Comparison of ENCODE assay signal across 9 cellular contexts in the genomic region with DNA sequence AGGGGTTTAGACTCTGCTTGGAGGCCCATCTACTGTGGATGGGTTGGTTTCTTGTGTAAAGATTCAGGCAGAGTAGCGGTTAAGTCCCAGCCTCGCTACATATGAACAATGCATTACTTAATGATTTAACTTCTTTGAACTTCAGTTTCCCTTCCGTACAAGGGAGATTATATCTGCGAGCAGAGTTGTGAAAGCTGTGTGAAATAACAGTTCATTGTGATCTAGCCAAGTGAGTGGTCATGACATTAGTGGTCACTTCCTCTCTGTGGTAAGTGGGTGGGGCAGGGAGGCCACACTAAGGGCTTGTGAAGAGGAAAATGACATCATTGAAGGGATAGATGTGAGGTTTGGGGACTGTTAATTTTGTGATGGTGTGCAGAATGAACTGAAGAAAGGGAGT. TPM values are rescaled to one million over a fixed set of nuclear protein-coding genes. Genes with fewer than 3 reads are reported as not detected.
DNase-seq lines count a peak whose midpoint lies in the region; ATAC-seq and TF ChIP-seq lines count a peak whose summit lies in the region.
"Had no signal": no experiment of that assay in that cellular context is flagged by ENCODE, and none has a peak within 500 bp of the region (broad histone marks: within the 10 kb centered on the region; RNA-seq: fewer than 3 reads in every experiment).

No MANE protein-coding gene starts in this region.

- DNase-seq in Daoy (ENCODE audit: low read depth) (peak; percentile 63), right atrium auricular region (ENCODE audit: low spot score) (peak; percentile 64), coronary artery (ENCODE audit: low spot score) (no peak), NCI-H748 (lab: John Stamatoyannopoulos, UW; ENCODE audit: unreplicated experiment) (no peak), uterus (no peak)
- peak; percentile 84 for DNase-seq in activated CD4-positive, alpha-beta memory T cell treated with anti-CD3 and anti-CD28 coated beads for 36 hours

- peak overlapping the region; percentile 35 for H3K27ac Mint-ChIP-seq in activated CD4-positive, alpha-beta memory T cell treated with anti-CD3 and anti-CD28 coated beads for 36 hours

- peak; percentile 99 for ATAC-seq in GM19467 (IDR thresholded peaks at IDR 0.05; ENCODE audit: unreplicated experiment)
- ATAC-seq in HG03469 (IDR thresholded peaks at IDR 0.05; ENCODE audit: unreplicated experiment): peak; percentile 93

- no peak for TF ChIP-seq POLR2A in uterus (IDR thresholded peaks at IDR 0.05)

- H3K4me1 Mint-ChIP-seq in activated CD4-positive, alpha-beta memory T cell treated with anti-CD3 and anti-CD28 coated beads for 36 hours (ENCODE audit: low read depth): peaks cover 14% of the 10 kb centered on the region

- H3K27ac ChIP-seq in right atrium auricular region (no peak overlapping the region), coronary artery (no peak overlapping the region), uterus (no peak overlapping the region)
- H3K27ac ChIP-seq: gastrocnemius medialis had no signal

- no peaks in the 10 kb centered on the region for H3K36me3 ChIP-seq in right atrium auricular region
- H3K36me3 ChIP-seq in uterus: no peaks in the 10 kb centered on the region
- H3K36me3 ChIP-seq: gastrocnemius medialis had no signal

- TF ChIP-seq CTCF in right atrium auricular region (IDR thresholded peaks at IDR 0.05): no peak
- TF ChIP-seq CTCF in coronary artery (IDR thresholded peaks at IDR 0.05): no peak
- TF ChIP-seq CTCF in uterus (IDR thresholded peaks at IDR 0.05): no peak

- H3K4me3 ChIP-seq in right atrium auricular region: no peak overlapping the region
- no peak overlapping the region for H3K4me3 ChIP-seq in coronary artery
- H3K4me3 ChIP-seq in uterus: no peak overlapping the region
- H3K4me3 ChIP-seq: gastrocnemius medialis had no signal

- no peaks in the 10 kb centered on the region for H3K27me3 ChIP-seq in right atrium auricular region
- no peaks in the 10 kb centered on the region for H3K27me3 ChIP-seq in uterus
- H3K27me3 ChIP-seq: gastrocnemius medialis had no signal

- H3K4me1 ChIP-seq in right atrium auricular region (no peaks in the 10 kb centered on the region), uterus (no peaks in the 10 kb centered on the region)
- H3K4me1 ChIP-seq: gastrocnemius medialis had no signal

- intact Hi-C loops in activated CD4-positive, alpha-beta memory T cell treated with anti-CD3 and anti-CD28 coated beads for 36 hours (cut with micrococcal nuclease): loop anchor here (1.0 kb wide), 3 partner anchors 14 to 40 kb away; a partner anchor contains a TSS
- intact Hi-C loops in uterus (cut with DNase I; ENCODE audit: low total_unique reads): no loop called here

- no peaks in the 10 kb centered on the region for H3K27me3 Mint-ChIP-seq in activated CD4-positive, alpha-beta memory T cell treated with anti-CD3 and anti-CD28 coated beads for 36 hours

- H3K36me3 Mint-ChIP-seq in activated CD4-positive, alpha-beta memory T cell treated with anti-CD3 and anti-CD28 coated beads for 36 hours: no peaks in the 10 kb centered on the region

- no peaks in the 10 kb centered on the region for H3K9me3 Mint-ChIP-seq in activated CD4-positive, alpha-beta memory T cell treated with anti-CD3 and anti-CD28 coated beads for 36 hours

- CTCF ChIA-PET in activated CD4-positive, alpha-beta memory T cell treated with anti-CD3 and anti-CD28 coated beads for 36 hours (lab: Charles Lee): no interaction called here

- no peak overlapping the region for H3K4me3 Mint-ChIP-seq in activated CD4-positive, alpha-beta memory T cell treated with anti-CD3 and anti-CD28 coated beads for 36 hours

- POLR2A ChIA-PET in activated CD4-positive, alpha-beta memory T cell treated with anti-CD3 and anti-CD28 coated beads for 36 hours (lab: Charles Lee): interaction anchor here (1.0 to 1.4 kb wide), 2 partner anchors 13 to 41 kb away, joined by 3 read pairs; no protein-coding TSS in a partner anchor

- H3K9me3 ChIP-seq in right atrium auricular region (no peaks in the 10 kb centered on the region), uterus (no peaks in the 10 kb centered on the region)
- H3K9me3 ChIP-seq: gastrocnemius medialis had no signal

RNA-seq across cellular contexts. Expression of a gene that starts 14.1 kb away (rescaled TPM):
- 25.5 and 26.1 TPM in 2 replicates for total RNA-seq in Daoy (2014; rRNA removed; shearing (Covaris generic))
- 10 to 100 TPM; 56.6 to 61.5 TPM for total RNA-seq in activated CD4-positive, alpha-beta memory T cell treated with anti-CD3 and anti-CD28 coated beads for 36 hours
- 10 to 100 TPM; 15.9 to 16.2 TPM for total RNA-seq in right atrium auricular region
- total RNA-seq in uterus: 10 to 100 TPM; 20.7 to 69.4 (median 40.7) TPM

Comparison
In these comparisons a context has a peak if more than half of its experiments do, and no peak if none do; other contexts are left out.
1. DNase-seq: peak in Daoy (single experiment), activated CD4-positive, alpha-beta memory T cell treated with anti-CD3 and anti-CD28 coated beads for 36 hours (single experiment) and right atrium auricular region (single experiment); none in coronary artery (single experiment), NCI-H748 (single experiment) and uterus (0 of 2).